In the genomic region with DNA sequence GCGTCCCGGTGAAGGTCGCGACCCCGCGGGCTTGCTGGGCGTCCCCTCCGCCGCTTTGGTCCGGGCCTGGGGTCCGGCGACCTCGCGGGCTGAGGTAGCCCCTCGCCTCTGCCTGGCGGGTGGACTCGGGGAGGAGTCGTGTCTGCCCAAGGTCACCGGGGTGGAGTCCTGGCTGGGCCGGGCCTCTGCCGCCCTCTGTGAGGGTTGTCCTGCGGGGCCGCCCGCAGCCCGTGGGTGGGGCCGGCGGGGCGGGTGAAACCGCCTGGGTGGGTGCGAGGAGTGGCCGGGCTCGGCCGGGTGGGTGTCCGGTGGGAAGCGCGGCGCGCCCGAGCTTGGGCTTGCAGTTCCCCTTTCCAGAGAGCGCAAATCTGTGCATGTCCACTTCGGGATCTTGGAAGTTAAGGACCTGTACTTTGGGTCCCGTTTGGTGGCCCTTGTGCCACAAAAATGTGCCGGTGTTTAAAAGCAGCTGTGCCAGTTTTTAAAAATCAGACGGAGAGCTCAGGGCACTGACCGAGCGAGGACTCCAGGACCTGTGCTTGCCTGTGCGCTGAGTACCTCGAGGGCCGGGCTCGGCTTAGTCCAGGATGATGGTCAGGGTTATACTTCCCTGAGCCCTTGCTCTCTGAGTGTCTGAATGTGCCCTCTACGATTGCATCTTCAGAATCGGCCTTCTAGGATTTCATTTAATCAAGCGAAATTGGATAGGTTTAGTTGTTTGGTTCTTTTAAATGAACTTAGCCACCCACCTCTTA, we compare ENCODE assay signal across 8 cellular contexts.
DNase-seq lines count a peak whose midpoint lies in the region; ATAC-seq and TF ChIP-seq lines count a peak whose summit lies in the region.
"Not testable (repeated sequence)": the region's sequence is repeated elsewhere in the genome, so short reads cannot be mapped to it uniquely, and the experiment has no call there.

No MANE protein-coding gene starts in this region.

- H3K9ac ChIP-seq in neural progenitor cell = not testable (repeated sequence)

- intact Hi-C loops in ascending aorta (cut with DNase I) = loop anchor here (10.0 kb wide), 1 partner anchor 114 kb away; the partner anchor contains the start of gene PPP1R2
- intact Hi-C loops in left cardiac atrium (cut with DNase I); transverse colon (cut with DNase I; ENCODE audit: low total_unique reads): not testable (repeated sequence)

- peak; percentile 56 for ATAC-seq in GM18498 (IDR thresholded peaks at IDR 0.05; ENCODE audit: unreplicated experiment)
- ATAC-seq in GM21717 (IDR thresholded peaks at IDR 0.05; ENCODE audit: unreplicated experiment) = peak; percentile 35
- ATAC-seq in HG03159 (IDR thresholded peaks at IDR 0.05; ENCODE audit: unreplicated experiment) = peak; percentile 33
- ATAC-seq in left cardiac atrium = peak; percentile 91 to 93

- H3K4me3 ChIP-seq in SJCRH30 = peak overlapping the region; percentile 26; the same call in 1 of the 2 replicates
- H3K4me3 ChIP-seq in ascending aorta = peak overlapping the region; percentile 79 to 99
- peak overlapping the region; percentile 42 for H3K4me3 ChIP-seq in neural progenitor cell
- H3K4me3 ChIP-seq in transverse colon = peak overlapping the region; percentile 51 to 76 (median 58)

- H3K79me2 ChIP-seq in neural progenitor cell (ENCODE audit: low read depth) = not testable (repeated sequence)

- not testable (repeated sequence) for H3F3A ChIP-seq in neural progenitor cell (ENCODE audit: low read depth)

- not testable (repeated sequence) for TF ChIP-seq CTCF in ascending aorta (IDR thresholded peaks at IDR 0.05); neural progenitor cell (IDR thresholded peaks at IDR 0.05); transverse colon (IDR thresholded peaks at IDR 0.05)

- not testable (repeated sequence) for H3K36me3 ChIP-seq in SJCRH30, ascending aorta, neural progenitor cell, transverse colon

- not testable (repeated sequence) for TF ChIP-seq POLR2A in transverse colon (IDR thresholded peaks at IDR 0.05)

- H3K4me1 Mint-ChIP-seq in neural progenitor cell = not testable (repeated sequence)

- not testable (repeated sequence) for H3K9me3 ChIP-seq in SJCRH30 (replicated peaks); ascending aorta; neural progenitor cell (ENCODE audit: low read depth); transverse colon

- peak overlapping the region; percentile 75 for H3K4me2 ChIP-seq in neural progenitor cell

- H3K9me3 Mint-ChIP-seq in neural progenitor cell = not testable (repeated sequence)

- not testable (repeated sequence) for H3K27me3 ChIP-seq in SJCRH30, ascending aorta, neural progenitor cell, transverse colon

- not testable (repeated sequence) for DNase-seq in SJCRH30; left cardiac atrium; neural progenitor cell (ENCODE audit: low spot score)
- DNase-seq in ascending aorta (ENCODE audit: low spot score in 2 of 2) (peak in 1 of 2 donors; percentile 70), transverse colon (peak; percentile 69)

- not testable (repeated sequence) for H3K27ac Mint-ChIP-seq in neural progenitor cell

- H4K20me1 ChIP-seq in neural progenitor cell (ENCODE audit: low read depth) = not testable (repeated sequence)

- not testable (repeated sequence) for H3K4me1 ChIP-seq in SJCRH30, ascending aorta, neural progenitor cell, transverse colon

- 5% methylated on average over 13 of the region's 53 CpGs; no CpG with 5 or more reads in 1 of the 2 donors for WGBS in transverse colon (ENCODE audit: low coverage in 1 of 2), 2 donors

- in situ Hi-C loops in transverse colon (cut with MboI; ENCODE audit: low pct_ligation_motif_present in 1 of 4, low pct_unique_long_range_greater_than_20kb in 1 of 4, low sequenced_read_pairs in 3 of 4) = not testable (repeated sequence)

- not testable (repeated sequence) for TF ChIP-seq EP300 in transverse colon (IDR thresholded peaks at IDR 0.05; ENCODE audit: low read depth)

- H3K27ac ChIP-seq in SJCRH30, ascending aorta, neural progenitor cell: not testable (repeated sequence)
- peak overlapping the region; percentile 84 to 95 (median 90) for H3K27ac ChIP-seq in transverse colon

- not testable (repeated sequence) for H3K36me3 Mint-ChIP-seq in neural progenitor cell

- H3K27me3 Mint-ChIP-seq in neural progenitor cell (ENCODE audit: insufficient read depth, low read depth) = not testable (repeated sequence)

- not testable (repeated sequence) for H2AFZ ChIP-seq in neural progenitor cell (replicated peaks)

- peak overlapping the region; percentile 73 for H3K4me3 Mint-ChIP-seq in neural progenitor cell

Comparison
In these comparisons a context has a peak if more than half of its experiments do, and no peak if none do; other contexts are left out.
1. ATAC-seq: peak in every context shown above with its lines; median percentile 92 in left cardiac atrium; 56 in GM18498; 35 in GM21717; 33 in HG03159.
2. H3K4me3 ChIP-seq: peak in every context shown above with its lines; median percentile 89 in ascending aorta; 58 in transverse colon; 42 in neural progenitor cell; 26 in SJCRH30.